In genomic region chr6:142301421-142302391, GRCh38 we compare ENCODE assay signal across 8 cellular contexts. TPM values are rescaled to one million over a fixed set of nuclear protein-coding genes. Genes with fewer than 3 reads are reported as not detected.
DNase-seq lines count a peak whose midpoint lies in the region; ATAC-seq and TF ChIP-seq lines count a peak whose summit lies in the region.

Gene ADGRG6, plus strand, starts transcription at chr6:142302007. Its CDS starts 323 bp downstream, at chr6:142302330.

- DNase-seq in NOMO-1 (lab: John Stamatoyannopoulos, UW; ENCODE audit: unreplicated experiment in 2 of 2) (peak; percentile 24 to 53), NOMO-1 treated with dmso at 0.1 percent for 144 hours (lab: John Stamatoyannopoulos, UW; ENCODE audit: unreplicated experiment) (no peak), RKO (ENCODE audit: low spot score) (peak; percentile 80), left ventricle myocardium superior (peak; percentile 46), retinal pigment epithelial cell (ENCODE audit: low read depth) (no peak), epidermal melanocyte (ENCODE audit: insufficient read length, low spot score) (no peak)
- peak; percentile 63 to 71 for DNase-seq in activated naive CD4-positive, alpha-beta T cell treated with anti-CD3 and anti-CD28 coated beads, Interleukin-2, amount 50 U/mL, for 72 hours (ENCODE audit: low spot score in 2 of 2)

- H3K4me3 ChIP-seq in retinal pigment epithelial cell (ENCODE audit: low read length): peak within 1 kb of the TSS; percentile 69

- no peaks in the 10 kb centered on the region for H3K9me3 Mint-ChIP-seq in activated naive CD4-positive, alpha-beta T cell treated with anti-CD3 and anti-CD28 coated beads, Interleukin-2, amount 50 U/mL, for 72 hours

- H3K27ac Mint-ChIP-seq in activated naive CD4-positive, alpha-beta T cell treated with anti-CD3 and anti-CD28 coated beads, Interleukin-2, amount 50 U/mL, for 72 hours: no peak within 1 kb of the TSS

- intact Hi-C loops in left ventricle myocardium superior (cut with micrococcal nuclease): no loop called here

- H3K36me3 Mint-ChIP-seq in activated naive CD4-positive, alpha-beta T cell treated with anti-CD3 and anti-CD28 coated beads, Interleukin-2, amount 50 U/mL, for 72 hours: peaks cover 0 to 5% of the 10 kb centered on the region in 2 donors

- peak; percentile 73 for ATAC-seq in HG03064 (IDR thresholded peaks at IDR 0.05; ENCODE audit: low read depth, unreplicated experiment)
- ATAC-seq in activated naive CD4-positive, alpha-beta T cell treated with anti-CD3 and anti-CD28 coated beads, Interleukin-2, amount 50 U/mL, for 72 hours: peak; percentile 94 to 95
- peak; percentile 85 for ATAC-seq in left ventricle myocardium superior

- no peak for TF ChIP-seq CTCF in retinal pigment epithelial cell (conservative IDR thresholded peaks at IDR 0.05; ENCODE audit: low read depth, low read length)

RNA-seq across cellular contexts. Expression of gene ADGRG6, which starts in this region (rescaled TPM):
- 1 to 10 TPM; 1.0 to 2.7 TPM for total RNA-seq in activated naive CD4-positive, alpha-beta T cell treated with anti-CD3 and anti-CD28 coated beads, Interleukin-2, amount 50 U/mL, for 72 hours
- total RNA-seq in left ventricle myocardium superior: 3.8 TPM

Comparison
In these comparisons a context has a peak if more than half of its experiments do, and no peak if none do; other contexts are left out.
1. DNase-seq: peak in NOMO-1 (2 of 2), RKO (single experiment), activated naive CD4-positive, alpha-beta T cell treated with anti-CD3 and anti-CD28 coated beads, Interleukin-2, amount 50 U/mL, for 72 hours (2 of 2) and left ventricle myocardium superior (single experiment); none in NOMO-1 treated with dmso at 0.1 percent for 144 hours (single experiment), retinal pigment epithelial cell (single experiment) and epidermal melanocyte (single experiment).
2. Peak in every context shown above with its lines, with median percentiles within 50 percentile points of each other: ATAC-seq.